19 cellular contexts compared by ENCODE assay signal in genomic region chr5:9507974-9508373, GRCh38. TPM values are rescaled to one million over a fixed set of nuclear protein-coding genes. Genes with fewer than 3 reads are reported as not detected.
DNase-seq lines count a peak whose midpoint lies in the region; ATAC-seq and TF ChIP-seq lines count a peak whose summit lies in the region.
"Had no signal": no experiment of that assay in that cellular context is flagged by ENCODE, and none has a peak within 500 bp of the region (broad histone marks: within the 10 kb centered on the region; RNA-seq: fewer than 3 reads in every experiment).

No MANE protein-coding gene starts in this region.

- POLR2A ChIA-PET in AG04449 (lab: Yijun Ruan, JAX) = no interaction called here

- no peak overlapping the region for H3K4me3 ChIP-seq in AG04449 (ENCODE audit: low read depth, low read length)
- H3K4me3 ChIP-seq in GM23248 = no peak overlapping the region
- no peak overlapping the region for H3K4me3 ChIP-seq in astrocyte of the spinal cord (ENCODE audit: low read depth, low read length)
- no peak overlapping the region for H3K4me3 ChIP-seq in kidney epithelial cell (ENCODE audit: low read depth, low read length)
- H3K4me3 ChIP-seq: A549, adrenal gland, GM23338, K562, transverse colon had no signal

- H3K27me3 ChIP-seq in GM23248 (replicated peaks; ENCODE audit: insufficient read depth) (no peaks in the 10 kb centered on the region), kidney epithelial cell (ENCODE audit: control insufficient read depth, insufficient read depth, low read length) (no peaks in the 10 kb centered on the region)
- H3K27me3 ChIP-seq: adrenal gland, transverse colon had no signal

- TF ChIP-seq CTCF in AG04449 (IDR thresholded peaks at IDR 0.05; ENCODE audit: insufficient read depth, low read length, missing control alignments) (no peak), astrocyte of the spinal cord (IDR thresholded peaks at IDR 0.05; ENCODE audit: low read depth, low read length) (no peak), kidney epithelial cell (IDR thresholded peaks at IDR 0.05; ENCODE audit: insufficient read depth, low read length, poor library complexity, severe bottlenecking) (no peak)

- no peaks in the 10 kb centered on the region for H4K20me1 ChIP-seq in GM23248 (ENCODE audit: insufficient read depth)

- 55 to 59% methylated on average over 5 to 6 of the region's 6 CpGs for WGBS in GM23248 (ENCODE audit: low coverage in 1 of 2, low lambda C conversion rate in 2 of 2, missing lambda C conversion rate in 2 of 2), 2 experiments

- H3K9me2 ChIP-seq in GM23248 (ENCODE audit: insufficient read depth) = no peaks in the 10 kb centered on the region

- no peaks in the 10 kb centered on the region for H3K9me3 ChIP-seq in GM23248 (ENCODE audit: low read depth)
- H3K9me3 ChIP-seq: A549, adrenal gland, transverse colon had no signal

- in situ Hi-C loops in GM23248 (cut with MboI) (no loop called here), astrocyte of the spinal cord (cut with HindIII; ENCODE audit: low sequenced_read_pairs) (no loop called here)

- DNase-seq in AG04449 (ENCODE audit: low read depth, low spot score) (peak; percentile 24), GM23248 (peak; percentile 84), astrocyte of the spinal cord (ENCODE audit: low read depth, low spot score) (peak; percentile 36), kidney epithelial cell (ENCODE audit: low read depth) (peak; percentile 19)
- DNase-seq in activated T-helper 1 cell treated with anti-CD3 and anti-CD28 coated beads, Interleukin-12 subunit alpha, Interleukin-12 subunit beta, Interleukin-2, Interleukin-4 antibody, amounts not matched to agents 30 ng/mL and 10 ng/mL and 1 ng/mL, durations not matched to agents 14 hours and 24 hours and 36 hours (ENCODE audit: low spot score) = no peak
- DNase-seq in activated CD8-positive, alpha-beta memory T cell treated with anti-CD3 and anti-CD28 coated beads for 24 hours = no peak
- DNase-seq in activated naive CD4-positive, alpha-beta T cell (lab: John Stamatoyannopoulos, UW) = no peak
- DNase-seq: adrenal gland; head of caudate nucleus; NCI-H1092; NCI-H524 treated with DMSO at 0.1 percent for 48 hours; stimulated activated CD4-positive, alpha-beta T cell treated with anti-CD3 and anti-CD28 coated beads, Interleukin-15, amount 100 ng/mL, for 24 hours; stimulated activated naive CD4-positive, alpha-beta T cell treated with Interleukin-2 at 50 U/mL for 16 hours; transverse colon had no signal

- no peaks in the 10 kb centered on the region for H3K36me3 ChIP-seq in GM23248 (ENCODE audit: low read depth)
- H3K36me3 ChIP-seq in kidney epithelial cell (ENCODE audit: control insufficient read depth, insufficient read depth, low read length) = no peaks in the 10 kb centered on the region
- H3K36me3 ChIP-seq: adrenal gland, transverse colon had no signal

- no peak overlapping the region for H3K4me2 ChIP-seq in GM23248 (ENCODE audit: unreplicated experiment)
- H3K4me2 ChIP-seq: A549, GM23338 had no signal

- no peaks in the 10 kb centered on the region for H3K27me3 Mint-ChIP-seq in activated T-helper 1 cell treated with anti-CD3 and anti-CD28 coated beads, Interleukin-12 subunit alpha, Interleukin-12 subunit beta, Interleukin-2, Interleukin-4 antibody, amounts not matched to agents 30 ng/mL and 10 ng/mL and 1 ng/mL, durations not matched to agents 14 hours and 24 hours and 36 hours (ENCODE audit: insufficient read depth)

- no peak overlapping the region for H2AFZ ChIP-seq in GM23248
- H2AFZ ChIP-seq: GM23338 had no signal

- peaks cover 8% of the 10 kb centered on the region; the same call in 1 of the 2 replicates for H3K79me2 ChIP-seq in GM23248 (ENCODE audit: insufficient read depth)

- no peak overlapping the region for H3K27ac ChIP-seq in GM23248
- H3K27ac ChIP-seq: A549, adrenal gland, transverse colon had no signal

- H3K36me3 Mint-ChIP-seq in activated T-helper 1 cell treated with anti-CD3 and anti-CD28 coated beads, Interleukin-12 subunit alpha, Interleukin-12 subunit beta, Interleukin-2, Interleukin-4 antibody, amounts not matched to agents 30 ng/mL and 10 ng/mL and 1 ng/mL, durations not matched to agents 14 hours and 24 hours and 36 hours (ENCODE audit: low read depth) = no peaks in the 10 kb centered on the region

- no peaks in the 10 kb centered on the region for H3K9me3 Mint-ChIP-seq in activated T-helper 1 cell treated with anti-CD3 and anti-CD28 coated beads, Interleukin-12 subunit alpha, Interleukin-12 subunit beta, Interleukin-2, Interleukin-4 antibody, amounts not matched to agents 30 ng/mL and 10 ng/mL and 1 ng/mL, durations not matched to agents 14 hours and 24 hours and 36 hours
- H3K9me3 Mint-ChIP-seq: GM23338; T-helper 2 cell treated with Interferon-gamma antibody and Interleukin-4, amounts not matched to agents 5 μg/mL and 100 μg/mL, for 36 hours had no signal

- no peak overlapping the region for H3K9ac ChIP-seq in GM23248

- no peaks in the 10 kb centered on the region for H3K4me1 Mint-ChIP-seq in activated T-helper 1 cell treated with anti-CD3 and anti-CD28 coated beads, Interleukin-12 subunit alpha, Interleukin-12 subunit beta, Interleukin-2, Interleukin-4 antibody, amounts not matched to agents 30 ng/mL and 10 ng/mL and 1 ng/mL, durations not matched to agents 14 hours and 24 hours and 36 hours (ENCODE audit: low read depth)

- intact Hi-C loops in activated T-helper 1 cell treated with anti-CD3 and anti-CD28 coated beads, Interleukin-12 subunit alpha, Interleukin-12 subunit beta, Interleukin-2, Interleukin-4 antibody, amounts not matched to agents 30 ng/mL and 10 ng/mL and 1 ng/mL, durations not matched to agents 14 hours and 24 hours and 36 hours (cut with micrococcal nuclease) = no loop called here

- no peak for ATAC-seq in HG02610 (IDR thresholded peaks at IDR 0.05; ENCODE audit: unreplicated experiment)
- ATAC-seq: A549, GM23338, K562 had no signal

- peaks cover 9% of the 10 kb centered on the region; the same call in 1 of the 2 replicates for H3F3A ChIP-seq in GM23248 (ENCODE audit: insufficient read depth)

- CTCF ChIA-PET in AG04449 (lab: Yijun Ruan, JAX) = no interaction called here

- H3K27ac Mint-ChIP-seq in activated T-helper 1 cell treated with anti-CD3 and anti-CD28 coated beads, Interleukin-12 subunit alpha, Interleukin-12 subunit beta, Interleukin-2, Interleukin-4 antibody, amounts not matched to agents 30 ng/mL and 10 ng/mL and 1 ng/mL, durations not matched to agents 14 hours and 24 hours and 36 hours = no peak overlapping the region
- H3K27ac Mint-ChIP-seq: GM23338; T-helper 2 cell treated with Interferon-gamma antibody and Interleukin-4, amounts not matched to agents 5 μg/mL and 100 μg/mL, for 36 hours had no signal

- peaks cover 17% of the 10 kb centered on the region for H3K4me1 ChIP-seq in GM23248 (ENCODE audit: insufficient read depth)
- H3K4me1 ChIP-seq: A549, adrenal gland, transverse colon had no signal

- no peak overlapping the region for H3K4me3 Mint-ChIP-seq in activated T-helper 1 cell treated with anti-CD3 and anti-CD28 coated beads, Interleukin-12 subunit alpha, Interleukin-12 subunit beta, Interleukin-2, Interleukin-4 antibody, amounts not matched to agents 30 ng/mL and 10 ng/mL and 1 ng/mL, durations not matched to agents 14 hours and 24 hours and 36 hours
- H3K4me3 Mint-ChIP-seq: GM23338; T-helper 2 cell treated with Interferon-gamma antibody and Interleukin-4, amounts not matched to agents 5 μg/mL and 100 μg/mL, for 36 hours had no signal

RNA-seq across cellular contexts. Expression of gene SEMA5A, which starts 37.9 kb away (rescaled TPM):
- 38.2 and 40.1 TPM in 2 replicates for total RNA-seq in GM23248 (2014; rRNA removed; shearing (Covaris generic))
- polyA plus RNA-seq in GM23248 (2016; fragmentation: Nextera tagmentation; extraction: Ambion mirVana) = 29.7 and 33.5 TPM in 2 replicates
- total RNA-seq in kidney epithelial cell = 4.0 and 4.7 TPM in 2 replicates
- total RNA-seq in activated T-helper 1 cell treated with anti-CD3 and anti-CD28 coated beads, Interleukin-12 subunit alpha, Interleukin-12 subunit beta, Interleukin-2, Interleukin-4 antibody, amounts not matched to agents 30 ng/mL and 10 ng/mL and 1 ng/mL, durations not matched to agents 14 hours and 24 hours and 36 hours = 0.12 TPM in 1 of 2 replicates, not detected in the other
- polyA plus RNA-seq: A549, K562 had no signal

Comparison
In these comparisons a context has a peak if more than half of its experiments do, and no peak if none do; other contexts are left out.
1. DNase-seq: peak in AG04449 (single experiment), GM23248 (single experiment), astrocyte of the spinal cord (single experiment) and kidney epithelial cell (single experiment); none in activated T-helper 1 cell treated with anti-CD3 and anti-CD28 coated beads, Interleukin-12 subunit alpha, Interleukin-12 subunit beta, Interleukin-2, Interleukin-4 antibody, amounts not matched to agents 30 ng/mL and 10 ng/mL and 1 ng/mL, durations not matched to agents 14 hours and 24 hours and 36 hours (single experiment), activated CD8-positive, alpha-beta memory T cell treated with anti-CD3 and anti-CD28 coated beads for 24 hours (single experiment) and activated naive CD4-positive, alpha-beta T cell (0 of 4).